Comparison of ENCODE assay signal across 13 cellular contexts in genomic region chr1:45337630-45338320, GRCh38. TPM values are rescaled to one million over a fixed set of nuclear protein-coding genes. Genes with fewer than 3 reads are reported as not detected.
DNase-seq lines count a peak whose midpoint lies in the region; ATAC-seq and TF ChIP-seq lines count a peak whose summit lies in the region.
"Had no signal": no experiment of that assay in that cellular context is flagged by ENCODE, and none has a peak within 500 bp of the region (broad histone marks: within the 10 kb centered on the region; RNA-seq: fewer than 3 reads in every experiment).

No MANE protein-coding gene starts in this region.

- peaks cover 0 to 31% (median 23%) of the 10 kb centered on the region in 9 donors for H3K36me3 ChIP-seq in heart right ventricle

- intact Hi-C loops in heart right ventricle (cut with DNase I) = no loop called here

- no peaks in the 10 kb centered on the region for H3K9me3 ChIP-seq in T-helper 17 cell (ENCODE audit: control insufficient read depth, low read length, poor library complexity, severe bottlenecking)
- no peaks in the 10 kb centered on the region for H3K9me3 ChIP-seq in iPS-18c (ENCODE audit: control insufficient read depth, insufficient read depth, low read length)
- no peaks in the 10 kb centered on the region for H3K9me3 ChIP-seq in heart right ventricle
- H3K9me3 ChIP-seq: body of pancreas had no signal

- H3K27me3 Mint-ChIP-seq in stimulated activated naive CD8-positive, alpha-beta T cell treated with anti-CD3 and anti-CD28 coated beads, Interleukin-15, Interleukin-2, amounts not matched to agents 100 ng/mL and 50 ng/mL, for 24 hours = no peaks in the 10 kb centered on the region
- no peaks in the 10 kb centered on the region for H3K27me3 Mint-ChIP-seq in stimulated activated naive CD8-positive, alpha-beta T cell treated with anti-CD3 and anti-CD28 coated beads, Interleukin-15, amount 100 ng/mL, for 72 hours
- H3K27me3 Mint-ChIP-seq in T-helper 17 cell = no peaks in the 10 kb centered on the region

- no peak for TF ChIP-seq CTCF in heart right ventricle (IDR thresholded peaks at IDR 0.05)

- peak overlapping the region; percentile 99 for H3K4me3 Mint-ChIP-seq in stimulated activated naive CD8-positive, alpha-beta T cell treated with anti-CD3 and anti-CD28 coated beads, Interleukin-15, Interleukin-2, amounts not matched to agents 100 ng/mL and 50 ng/mL, for 24 hours
- H3K4me3 Mint-ChIP-seq in stimulated activated naive CD8-positive, alpha-beta T cell treated with anti-CD3 and anti-CD28 coated beads, Interleukin-15, amount 100 ng/mL, for 72 hours = peak overlapping the region in 1 of 2 donors; percentile 97
- peak overlapping the region; percentile 31 for H3K4me3 Mint-ChIP-seq in T-helper 17 cell

- no peaks in the 10 kb centered on the region for H3K27me3 ChIP-seq in heart right ventricle
- H3K27me3 ChIP-seq: body of pancreas had no signal

- peak overlapping the region; percentile 100 for H3K27ac Mint-ChIP-seq in stimulated activated naive CD8-positive, alpha-beta T cell treated with anti-CD3 and anti-CD28 coated beads, Interleukin-15, Interleukin-2, amounts not matched to agents 100 ng/mL and 50 ng/mL, for 24 hours
- no peak overlapping the region for H3K27ac Mint-ChIP-seq in stimulated activated naive CD8-positive, alpha-beta T cell treated with anti-CD3 and anti-CD28 coated beads, Interleukin-15, amount 100 ng/mL, for 72 hours
- H3K27ac Mint-ChIP-seq in T-helper 17 cell = peak overlapping the region; percentile 59

- H3K27ac ChIP-seq in heart right ventricle = no peak overlapping the region
- H3K27ac ChIP-seq: body of pancreas had no signal

- H3K36me3 Mint-ChIP-seq in stimulated activated naive CD8-positive, alpha-beta T cell treated with anti-CD3 and anti-CD28 coated beads, Interleukin-15, Interleukin-2, amounts not matched to agents 100 ng/mL and 50 ng/mL, for 24 hours (ENCODE audit: low read depth) = peaks cover 61% of the 10 kb centered on the region
- H3K36me3 Mint-ChIP-seq in T-helper 17 cell (ENCODE audit: low read depth) = peaks cover 7% of the 10 kb centered on the region

- H3K4me3 ChIP-seq in iPS-18c (ENCODE audit: insufficient read depth, low read depth, low read length) = peak overlapping the region; percentile 15; the same call in 1 of the 2 replicates
- no peak overlapping the region for H3K4me3 ChIP-seq in heart right ventricle
- H3K4me3 ChIP-seq: body of pancreas had no signal

- WGBS in heart right ventricle, 2 donors = 76 to 92% methylated on average over 3 of the region's 3 CpGs

- no peak for DNase-seq in stimulated activated naive CD8-positive, alpha-beta T cell treated with anti-CD3 and anti-CD28 coated beads, Interleukin-15, amount 100 ng/mL, for 72 hours
- DNase-seq in T-helper 17 cell (no peak), heart right ventricle (no peak), NCI-H146 (lab: John Stamatoyannopoulos, UW) (no peak)
- DNase-seq: body of pancreas; MM.1S; NCI-H748 treated with DMSO at 0.1 percent for 48 hours; SHP77; stimulated activated CD4-positive, alpha-beta T cell treated with anti-CD3 and anti-CD28 coated beads, Interleukin-1b, Interleukin-23, amount 100 ng/mL, for 48 hours had no signal

- H3K4me1 Mint-ChIP-seq in stimulated activated naive CD8-positive, alpha-beta T cell treated with anti-CD3 and anti-CD28 coated beads, Interleukin-15, Interleukin-2, amounts not matched to agents 100 ng/mL and 50 ng/mL, for 24 hours (ENCODE audit: low read depth) = peaks cover 53% of the 10 kb centered on the region
- peaks cover 53% of the 10 kb centered on the region for H3K4me1 Mint-ChIP-seq in stimulated activated naive CD8-positive, alpha-beta T cell treated with anti-CD3 and anti-CD28 coated beads, Interleukin-15, amount 100 ng/mL, for 72 hours
- H3K4me1 Mint-ChIP-seq in T-helper 17 cell = peaks cover 50% of the 10 kb centered on the region

- ATAC-seq in stimulated activated naive CD8-positive, alpha-beta T cell treated with anti-CD3 and anti-CD28 coated beads, Interleukin-15, amount 100 ng/mL, for 72 hours = no peak
- ATAC-seq in T-helper 17 cell (no peak), heart right ventricle (no peak), GM18511 (IDR thresholded peaks at IDR 0.05; ENCODE audit: unreplicated experiment) (no peak), GM19397 (IDR thresholded peaks at IDR 0.05; ENCODE audit: unreplicated experiment) (no peak)
- ATAC-seq: body of pancreas had no signal

- H3K9me3 Mint-ChIP-seq in stimulated activated naive CD8-positive, alpha-beta T cell treated with anti-CD3 and anti-CD28 coated beads, Interleukin-15, Interleukin-2, amounts not matched to agents 100 ng/mL and 50 ng/mL, for 24 hours = no peaks in the 10 kb centered on the region
- H3K9me3 Mint-ChIP-seq in stimulated activated naive CD8-positive, alpha-beta T cell treated with anti-CD3 and anti-CD28 coated beads, Interleukin-15, amount 100 ng/mL, for 72 hours = peaks cover 8 to 10% of the 10 kb centered on the region in 2 donors

- peaks cover 11 to 43% (median 25%) of the 10 kb centered on the region in 9 donors for H3K4me1 ChIP-seq in heart right ventricle

RNA-seq across cellular contexts. Expression of gene TOE1, which starts 2.2 kb away (rescaled TPM):
- total RNA-seq in T-helper 17 cell = 10 to 100 TPM; 51.4 to 52.5 TPM
- 1 to 10 TPM; 2.7 to 6.6 (median 4.1) TPM for total RNA-seq in heart right ventricle
- 1 to 10 TPM; 3.5 to 4.4 TPM for polyA plus RNA-seq in heart right ventricle

RNA-seq across cellular contexts. Expression of gene MUTYH, which starts 2.5 kb away (rescaled TPM):
- 10 to 100 TPM; 60.4 to 73.4 TPM for total RNA-seq in T-helper 17 cell
- 10 to 100 TPM in 1 of 10 donors, 1 to 10 TPM in 9; 6.0 to 10.2 (median 8.9) TPM for total RNA-seq in heart right ventricle
- 10 to 100 TPM in 1 of 2 donors, 1 to 10 TPM in 1; 9.9 to 20.3 TPM for polyA plus RNA-seq in heart right ventricle

RNA-seq across cellular contexts. Expression of gene HPDL, which starts 11.1 kb away (rescaled TPM):
- total RNA-seq in T-helper 17 cell (under 1 TPM; 0.17 to 0.21 TPM), heart right ventricle (under 1 TPM in 3 of 10 donors, not detected in 7; 0.17 to 0.45 (median 0.30) TPM)
- under 1 TPM; 0.37 to 0.62 TPM for polyA plus RNA-seq in heart right ventricle

Comparison
In these comparisons a context has a peak if more than half of its experiments do, and no peak if none do; other contexts are left out.
1. H3K27ac Mint-ChIP-seq: peak in stimulated activated naive CD8-positive, alpha-beta T cell treated with anti-CD3 and anti-CD28 coated beads, Interleukin-15, Interleukin-2, amounts not matched to agents 100 ng/mL and 50 ng/mL, for 24 hours (single experiment) and T-helper 17 cell (single experiment); none in stimulated activated naive CD8-positive, alpha-beta T cell treated with anti-CD3 and anti-CD28 coated beads, Interleukin-15, amount 100 ng/mL, for 72 hours (0 of 2).
2. RNA of gene TOE1, which starts 2.2 kb away (total RNA-seq): 51.4 to 52.5 TPM in T-helper 17 cell; 2.7 to 6.6 TPM in heart right ventricle; every median in the first group is over 4 times any median in the second.
3. RNA of gene MUTYH, which starts 2.5 kb away (total RNA-seq): 60.4 to 73.4 TPM in T-helper 17 cell; 6.0 to 10.2 TPM in heart right ventricle; every median in the first group is over 4 times any median in the second.